In genomic region chr6:158040804-158041347, GRCh38 we compare ENCODE assay signal across 8 cellular contexts. TPM values are rescaled to one million over a fixed set of nuclear protein-coding genes. Genes with fewer than 3 reads are reported as not detected.
DNase-seq lines count a peak whose midpoint lies in the region; ATAC-seq and TF ChIP-seq lines count a peak whose summit lies in the region.

No MANE protein-coding gene starts in this region.

- TF ChIP-seq CTCF in esophagus squamous epithelium (IDR thresholded peaks at IDR 0.05) (peak in 1 of 6 experiments; percentile 5), psoas muscle (IDR thresholded peaks at IDR 0.05) (no peak), GM10248 (IDR thresholded peaks at IDR 0.05; ENCODE audit: control extremely low read depth, extremely low read depth, low read depth, missing control alignments) (no peak)

- H3K27ac ChIP-seq in esophagus squamous epithelium (peak overlapping the region; percentile 69 to 87 (median 80)), psoas muscle (peak overlapping the region; percentile 98)

- no peak for TF ChIP-seq POLR2A in esophagus squamous epithelium (IDR thresholded peaks at IDR 0.05)

- DNase-seq in Daoy (ENCODE audit: low read depth) = peak; percentile 93
- no peak for DNase-seq in esophagus squamous epithelium (lab: John Stamatoyannopoulos, UW)
- peak in 1 of 2 donors; percentile 45 for DNase-seq in psoas muscle
- DNase-seq in stimulated activated naive CD4-positive, alpha-beta T cell (lab: John Stamatoyannopoulos, UW) = no peak
- DNase-seq in DMS153 treated with DMSO at 0.1 percent for 48 hours (lab: John Stamatoyannopoulos, UW; ENCODE audit: unreplicated experiment) = no peak
- no peak for DNase-seq in left colon
- no peak for DNase-seq in GM10248 (ENCODE audit: extremely low spot score)

- H3K4me3 ChIP-seq in esophagus squamous epithelium (no peak overlapping the region), psoas muscle (no peak overlapping the region)

- H3K4me1 ChIP-seq in esophagus squamous epithelium (peaks cover 26 to 58% (median 46%) of the 10 kb centered on the region in 3 donors), psoas muscle (peaks cover 56% of the 10 kb centered on the region)

- WGBS in esophagus squamous epithelium, 2 donors = 44 to 48% methylated on average over 12 of the region's 12 CpGs
- 84 to 87% (median 85%) methylated on average over 12 of the region's 12 CpGs for WGBS in psoas muscle, 3 donors

- ATAC-seq in SK-N-SH treated with all-trans-retinoic acid at 6 μM for 48 hours (peak; percentile 30), psoas muscle (no peak), left colon (no peak)

- H3K27me3 ChIP-seq in esophagus squamous epithelium (no peaks in the 10 kb centered on the region), psoas muscle (ENCODE audit: insufficient read depth in 3 of 3, low read length in 2 of 3) (no peaks in the 10 kb centered on the region)

- CTCF ChIA-PET in GM10248 (lab: Yijun Ruan, JAX) = interaction anchor here (1.0 to 6.7 kb wide), 4 partner anchors 9 to 33 kb away, joined by 3 to 37 read pairs (median 5); no protein-coding TSS in a partner anchor

- H3K9me3 ChIP-seq in esophagus squamous epithelium (no peaks in the 10 kb centered on the region), psoas muscle (no peaks in the 10 kb centered on the region)

- POLR2A ChIA-PET in GM10248 (lab: Yijun Ruan, JAX) = interaction anchor here (0.6 kb wide), 1 partner anchor 12 kb away, joined by 3 read pairs; no protein-coding TSS in a partner anchor

- H3K36me3 ChIP-seq in esophagus squamous epithelium (peaks cover 0 to 12% (median 0%) of the 10 kb centered on the region in 3 donors), psoas muscle (ENCODE audit: insufficient read depth in 1 of 2, low read depth in 1 of 2) (no peaks in the 10 kb centered on the region)

- intact Hi-C loops in esophagus squamous epithelium (cut with DNase I) (no loop called here), psoas muscle (cut with DNase I) (loop anchor here in 1 of 2 donors (5.0 kb wide), 1 partner anchor 59 kb away; the partner anchor contains the start of gene SYNJ2), left colon (cut with DNase I, micrococcal nuclease) (no loop called here)

TF ChIP-seq in SK-N-SH treated with all-trans-retinoic acid at 6 μM for 48 hours, 23 proteins besides CTCF, POLR2A, EP300 and RAD21 (continues in another document):
- TF ChIP-seq OSR1 (CRISPR knock-in tag; IDR thresholded peaks at IDR 0.05) (no peak), POU6F1 (CRISPR knock-in tag; IDR thresholded peaks at IDR 0.05; ENCODE audit: borderline replicate concordance, low read depth) (no peak; the same call in 1 of the 2 replicates), BACH2 (CRISPR knock-in tag; IDR thresholded peaks at IDR 0.05; ENCODE audit: borderline replicate concordance) (no peak), ZNF565 (CRISPR knock-in tag; conservative IDR thresholded peaks at IDR 0.05; ENCODE audit: low read depth) (no peak), RARB (CRISPR knock-in tag; IDR thresholded peaks at IDR 0.05) (no peak), PATZ1 (CRISPR knock-in tag; IDR thresholded peaks at IDR 0.05; ENCODE audit: borderline replicate concordance) (peak; percentile 28; the same call in 1 of the 2 replicates), CSDC2 (CRISPR knock-in tag; IDR thresholded peaks at IDR 0.05) (0 out of 2 replicates have a peak, but pooled peaks have one; percentile 46), GLIS3 (CRISPR knock-in tag; IDR thresholded peaks at IDR 0.05) (no peak; the same call in 1 of the 2 replicates), TCF4 (CRISPR knock-in tag; IDR thresholded peaks at IDR 0.05; ENCODE audit: borderline replicate concordance) (no peak), CSRNP3 (CRISPR knock-in tag; IDR thresholded peaks at IDR 0.05) (no peak), ZFP30 (CRISPR knock-in tag; IDR thresholded peaks at IDR 0.05) (no peak), ISL1 (CRISPR knock-in tag; IDR thresholded peaks at IDR 0.05) (0 out of 2 replicates have a peak, but pooled peaks have one; percentile 11), ESRRG (CRISPR knock-in tag; IDR thresholded peaks at IDR 0.05) (no peak), TSHZ2 (CRISPR knock-in tag; IDR thresholded peaks at IDR 0.05) (no peak), ZFP3 (CRISPR knock-in tag; IDR thresholded peaks at IDR 0.05) (peak; percentile 72; the same call in 1 of the 2 replicates), PPARA (CRISPR knock-in tag; IDR thresholded peaks at IDR 0.05; ENCODE audit: borderline replicate concordance) (no peak), ZNF70 (CRISPR knock-in tag; IDR thresholded peaks at IDR 0.05) (no peak), ZNF8 (CRISPR knock-in tag; IDR thresholded peaks at IDR 0.05) (no peak), TOX (CRISPR knock-in tag; IDR thresholded peaks at IDR 0.05; ENCODE audit: borderline replicate concordance) (no peak)

RNA-seq across cellular contexts. Expression of gene SYNJ2, which starts 59.2 kb away (rescaled TPM):
- total RNA-seq in Daoy (2014; rRNA removed; shearing (Covaris generic)) = 155 and 177 TPM in 2 replicates
- 10 to 100 TPM in 2 of 4 donors, 1 to 10 TPM in 2; 6.6 to 15.6 (median 9.8) TPM for total RNA-seq in esophagus squamous epithelium
- total RNA-seq in psoas muscle = 10 to 100 TPM in 2 of 4 donors, 1 to 10 TPM in 2; 2.6 to 30.2 (median 12.4) TPM
- polyA plus RNA-seq in psoas muscle = 1 to 10 TPM; 3.2 to 8.1 (median 6.1) TPM
- total RNA-seq in left colon = 10 to 100 TPM; 35.4 to 50.1 TPM
